Comparison of ENCODE assay signal across 15 cellular contexts in genomic region chrX:30580641-30581040, GRCh38. TPM values are rescaled to one million over a fixed set of nuclear protein-coding genes. Genes with fewer than 3 reads are reported as not detected.
A peak's percentile ranks its signal among the peaks of the same experiment; 100 is the strongest.
DNase-seq lines count a peak whose midpoint lies in the region; TF ChIP-seq lines count a peak whose summit lies in the region.
"Had no signal": no experiment of that assay in that cellular context is flagged by ENCODE, and none has a peak within 500 bp of the region (broad histone marks: within the 10 kb centered on the region; RNA-seq: fewer than 3 reads in every experiment).

No MANE protein-coding gene starts in this region.

- TF ChIP-seq CTCF in MCF 10A (IDR thresholded peaks at IDR 0.05; ENCODE audit: unreplicated experiment): no peak
- TF ChIP-seq CTCF in mammary epithelial cell (conservative IDR thresholded peaks at IDR 0.05 in 1 of 2, IDR thresholded peaks at IDR 0.05 in 1 of 2; ENCODE audit: extremely low read depth in 1 of 2, insufficient read depth in 1 of 2, low read depth in 1 of 2, low read length in 2 of 2): no peak
- TF ChIP-seq CTCF in fibroblast of villous mesenchyme (IDR thresholded peaks at IDR 0.05; ENCODE audit: insufficient read depth, low read depth, low read length): no peak
- TF ChIP-seq CTCF in glutamatergic neuron (IDR thresholded peaks at IDR 0.05; ENCODE audit: partially characterized antibody, unreplicated experiment): no peak

- dilution Hi-C loops in mammary epithelial cell (cut with HindIII; ENCODE audit: low sequenced_read_pairs): no loop called here

- H3K27ac Mint-ChIP-seq in MCF 10A (ENCODE audit: low read depth, unreplicated experiment) (no peak overlapping the region), glutamatergic neuron (ENCODE audit: unreplicated experiment) (no peak overlapping the region)
- H3K27ac Mint-ChIP-seq: CD4-positive, alpha-beta memory T cell; HFFc6 had no signal

- intact Hi-C loops in MCF 10A (cut with micrococcal nuclease) (no loop called here), mammary epithelial cell (cut with micrococcal nuclease) (no loop called here)

- 67% methylated on average over 2 of the region's 2 CpGs for WGBS in mammary epithelial cell (ENCODE audit: low coverage, missing lambda C conversion rate)

- H3K27me3 ChIP-seq in mammary epithelial cell (ENCODE audit: insufficient read depth, low read length): no peaks in the 10 kb centered on the region

- no peak overlapping the region for H3K4me3 Mint-ChIP-seq in MCF 10A (ENCODE audit: unreplicated experiment)
- H3K4me3 Mint-ChIP-seq in glutamatergic neuron (ENCODE audit: unreplicated experiment): no peak overlapping the region
- H3K4me3 Mint-ChIP-seq: CD4-positive, alpha-beta memory T cell; HFFc6 had no signal

- H3K36me3 ChIP-seq in mammary epithelial cell (ENCODE audit: insufficient read depth, low read length): no peaks in the 10 kb centered on the region

- DNase-seq in MCF 10A (ENCODE audit: unreplicated experiment) (peak; percentile 18), mammary epithelial cell (no peak), M059J (ENCODE audit: low read depth) (peak; percentile 57), fibroblast of villous mesenchyme (ENCODE audit: low read depth) (peak; percentile 2), NCI-H1105 treated with DMSO at 0.1 percent for 48 hours (lab: John Stamatoyannopoulos, UW) (no peak), glutamatergic neuron (no peak)
- DNase-seq in activated naive CD4-positive, alpha-beta T cell treated with Interleukin-2 at 50 U/mL for 16 hours: no peak
- DNase-seq: 8988T; CD4-positive, alpha-beta memory T cell; DMS79; GDM1; HCEC 1CT; HFFc6 had no signal

- H3K9me3 Mint-ChIP-seq in MCF 10A (ENCODE audit: unreplicated experiment) (no peaks in the 10 kb centered on the region), glutamatergic neuron (ENCODE audit: unreplicated experiment) (no peaks in the 10 kb centered on the region)
- H3K9me3 Mint-ChIP-seq: CD4-positive, alpha-beta memory T cell; HFFc6 had no signal

- POLR2A ChIA-PET in MCF 10A (lab: Yijun Ruan, JAX): no interaction called here

- in situ Hi-C loops in mammary epithelial cell (cut with MboI; ENCODE audit: low sequenced_read_pairs in 2 of 2): no loop called here

- no peak overlapping the region for H3K9ac ChIP-seq in mammary epithelial cell (ENCODE audit: insufficient read depth, low read length)

- H3K9me3 ChIP-seq in mammary epithelial cell (replicated peaks; ENCODE audit: insufficient read depth, low read length): no peaks in the 10 kb centered on the region

- H3K27me3 Mint-ChIP-seq in MCF 10A (ENCODE audit: insufficient read depth, unreplicated experiment): peaks cover under 1% of the 10 kb centered on the region
- no peaks in the 10 kb centered on the region for H3K27me3 Mint-ChIP-seq in glutamatergic neuron (ENCODE audit: unreplicated experiment)
- H3K27me3 Mint-ChIP-seq: CD4-positive, alpha-beta memory T cell had no signal

- no TSS peak for BruUV-seq in MCF 10A (replicated peaks; lab: Mats Ljungman, UMichigan)
- no TSS peak for BruUV-seq in mammary epithelial cell (replicated peaks; lab: Mats Ljungman, UMichigan)

- H3K4me1 Mint-ChIP-seq in MCF 10A (ENCODE audit: insufficient read depth, unreplicated experiment): no peaks in the 10 kb centered on the region
- no peaks in the 10 kb centered on the region for H3K4me1 Mint-ChIP-seq in glutamatergic neuron (ENCODE audit: low read depth, unreplicated experiment)

- no peak overlapping the region for H3K27ac ChIP-seq in mammary epithelial cell (ENCODE audit: insufficient read depth, low read depth, low read length)
- H3K27ac ChIP-seq: C4-2B had no signal

- H3K4me1 ChIP-seq in mammary epithelial cell (ENCODE audit: insufficient read depth, low read length): no peaks in the 10 kb centered on the region

- H3K4me2 ChIP-seq in mammary epithelial cell (ENCODE audit: insufficient read depth, low read depth, low read length): no peak overlapping the region

- H3K36me3 Mint-ChIP-seq in MCF 10A (ENCODE audit: insufficient read depth, unreplicated experiment): no peaks in the 10 kb centered on the region
- H3K36me3 Mint-ChIP-seq in glutamatergic neuron (ENCODE audit: unreplicated experiment): no peaks in the 10 kb centered on the region

- H3K4me3 ChIP-seq in mammary epithelial cell (replicated peaks in 1 of 3; ENCODE audit: insufficient read depth in 1 of 3, low read depth in 2 of 3, low read length in 3 of 3) (no peak overlapping the region), fibroblast of villous mesenchyme (ENCODE audit: low read depth, low read length) (no peak overlapping the region)

- no peak overlapping the region for H2AFZ ChIP-seq in mammary epithelial cell (ENCODE audit: low read depth, low read length)

- no peaks in the 10 kb centered on the region for H3K79me2 ChIP-seq in mammary epithelial cell (ENCODE audit: insufficient read depth, low read length)

- H4K20me1 ChIP-seq in mammary epithelial cell (ENCODE audit: insufficient read depth, low read length): no peaks in the 10 kb centered on the region

- CTCF ChIA-PET in MCF 10A (lab: Yijun Ruan, JAX): interaction anchor here (0.6 to 2.1 kb wide), 2 partner anchors 11 to 1090 kb away, joined by 3 to 11 read pairs; no protein-coding TSS in a partner anchor
- CTCF ChIA-PET in mammary epithelial cell (lab: Charles Lee; ENCODE audit: low non-redundant PET): no interaction called here

RNA-seq across cellular contexts. Expression of gene TASL, which starts 3.1 kb away (rescaled TPM):
- total RNA-seq in MCF 10A (2022): not detected in 2 replicates
- not detected for total RNA-seq in mammary epithelial cell
- polyA plus RNA-seq in mammary epithelial cell: not detected
- polyA minus RNA-seq in mammary epithelial cell: not detected
- 0.37 TPM in 1 of 2 replicates, not detected in the other for total RNA-seq in M059J (2014; rRNA removed; shearing (Covaris generic))
- not detected in 2 replicates for total RNA-seq in fibroblast of villous mesenchyme
- total RNA-seq in glutamatergic neuron (ENCODE audit: unreplicated experiment): not detected
- total RNA-seq: H4, HFFc6 had no signal

Comparison
In these comparisons a context has a peak if more than half of its experiments do, and no peak if none do; other contexts are left out.
1. DNase-seq: peak in MCF 10A (single experiment), M059J (single experiment) and fibroblast of villous mesenchyme (single experiment); none in mammary epithelial cell (single experiment), NCI-H1105 treated with DMSO at 0.1 percent for 48 hours (single experiment), glutamatergic neuron (single experiment) and activated naive CD4-positive, alpha-beta T cell treated with Interleukin-2 at 50 U/mL for 16 hours (single experiment).